In genomic region chr7:96701258-96701657, GRCh38 we compare ENCODE assay signal across 19 cellular contexts.
"Had no signal": no experiment of that assay in that cellular context is flagged by ENCODE, and none has a peak within 500 bp of the region (broad histone marks: within the 10 kb centered on the region; RNA-seq: fewer than 3 reads in every experiment).

No MANE protein-coding gene starts in this region.

- H3K4me3 Mint-ChIP-seq: activated CD4-positive, alpha-beta T cell treated with anti-CD3 and anti-CD28 coated beads, Interleukin-2, amount 10 ng/mL, durations not matched to agents 7 days and 5 days; activated naive CD8-positive, alpha-beta T cell treated with anti-CD3 and anti-CD28 coated beads for 36 hours; activated T-cell treated with anti-CD3 and anti-CD28 coated beads, Interleukin-2, amount 50 U/mL, for 72 hours; memory B cell; natural killer cell; stimulated activated naive CD8-positive, alpha-beta T cell treated with anti-CD3 and anti-CD28 coated beads, Interleukin-15, Interleukin-2, amounts not matched to agents 100 ng/mL and 50 ng/mL, for 24 hours had no signal

- H3K9me3 ChIP-seq: body of pancreas, colonic mucosa, right atrium auricular region, upper lobe of right lung had no signal

- H3K4me3 ChIP-seq: body of pancreas, colonic mucosa, right atrium auricular region, upper lobe of right lung had no signal

- H3K9me3 Mint-ChIP-seq: activated CD4-positive, alpha-beta T cell treated with anti-CD3 and anti-CD28 coated beads, Interleukin-2, amount 10 ng/mL, durations not matched to agents 7 days and 5 days; activated naive CD8-positive, alpha-beta T cell treated with anti-CD3 and anti-CD28 coated beads for 36 hours; activated T-cell treated with anti-CD3 and anti-CD28 coated beads, Interleukin-2, amount 50 U/mL, for 72 hours; memory B cell; natural killer cell; stimulated activated naive CD8-positive, alpha-beta T cell treated with anti-CD3 and anti-CD28 coated beads, Interleukin-15, Interleukin-2, amounts not matched to agents 100 ng/mL and 50 ng/mL, for 24 hours had no signal

- H3K27me3 ChIP-seq: body of pancreas, colonic mucosa, right atrium auricular region, upper lobe of right lung had no signal

- FAIRE-seq: small intestine had no signal

- ATAC-seq: activated T-cell treated with anti-CD3 and anti-CD28 coated beads, Interleukin-2, amount 50 U/mL, for 72 hours; body of pancreas; esophagus mucosa; left ventricle myocardium superior; natural killer cell; upper lobe of right lung had no signal

- DNase-seq: activated CD4-positive, alpha-beta T cell treated with anti-CD3 and anti-CD28 coated beads, Interleukin-2, amount 10 ng/mL, durations not matched to agents 7 days and 5 days; activated CD8-positive, alpha-beta memory T cell treated with anti-CD3 and anti-CD28 coated beads, Interleukin-2, amount 50 U/mL, for 48 hours; activated naive CD8-positive, alpha-beta T cell treated with anti-CD3 and anti-CD28 coated beads for 36 hours; activated T-cell treated with anti-CD3 and anti-CD28 coated beads, Interleukin-2, amount 50 U/mL, for 72 hours; amygdala; body of pancreas; caudate nucleus; colonic mucosa; hippocampal formation; left ventricle myocardium superior; natural killer cell; nucleus accumbens; small intestine; stimulated activated CD4-positive, alpha-beta T cell treated with anti-CD3 and anti-CD28 coated beads, Interleukin-4, amount 100 ng/mL, for 4 hours; upper lobe of right lung had no signal

- H3K4me1 ChIP-seq: colonic mucosa had no signal

- H3K27me3 Mint-ChIP-seq: activated CD4-positive, alpha-beta T cell treated with anti-CD3 and anti-CD28 coated beads, Interleukin-2, amount 10 ng/mL, durations not matched to agents 7 days and 5 days; activated naive CD8-positive, alpha-beta T cell treated with anti-CD3 and anti-CD28 coated beads for 36 hours; memory B cell; stimulated activated naive CD8-positive, alpha-beta T cell treated with anti-CD3 and anti-CD28 coated beads, Interleukin-15, Interleukin-2, amounts not matched to agents 100 ng/mL and 50 ng/mL, for 24 hours had no signal

- H3K36me3 ChIP-seq: colonic mucosa, right atrium auricular region had no signal

- H3K27ac Mint-ChIP-seq: activated CD4-positive, alpha-beta T cell treated with anti-CD3 and anti-CD28 coated beads, Interleukin-2, amount 10 ng/mL, durations not matched to agents 7 days and 5 days; activated naive CD8-positive, alpha-beta T cell treated with anti-CD3 and anti-CD28 coated beads for 36 hours; activated T-cell treated with anti-CD3 and anti-CD28 coated beads, Interleukin-2, amount 50 U/mL, for 72 hours; memory B cell; stimulated activated naive CD8-positive, alpha-beta T cell treated with anti-CD3 and anti-CD28 coated beads, Interleukin-15, Interleukin-2, amounts not matched to agents 100 ng/mL and 50 ng/mL, for 24 hours had no signal

- H3K36me3 Mint-ChIP-seq: natural killer cell had no signal

- H3K27ac ChIP-seq: body of pancreas, colonic mucosa, right atrium auricular region, upper lobe of right lung had no signal
